In genomic region chr2:219274392-219274921, GRCh38 we compare ENCODE assay signal across 10 cellular contexts. TPM values are rescaled to one million over a fixed set of nuclear protein-coding genes. Genes with fewer than 3 reads are reported as not detected.
DNase-seq lines count a peak whose midpoint lies in the region; ATAC-seq and TF ChIP-seq lines count a peak whose summit lies in the region.
"Had no signal": no experiment of that assay in that cellular context is flagged by ENCODE, and none has a peak within 500 bp of the region (broad histone marks: within the 10 kb centered on the region; RNA-seq: fewer than 3 reads in every experiment).

No MANE protein-coding gene starts in this region.

- H3K36me3 Mint-ChIP-seq in HFFc6 (ENCODE audit: low read depth): no peaks in the 10 kb centered on the region

- peaks cover 51% of the 10 kb centered on the region for H3K4me1 Mint-ChIP-seq in HFFc6 (ENCODE audit: low read depth)

- no peak for TF ChIP-seq CTCF in HFFc6 (IDR thresholded peaks at IDR 0.05)
- TF ChIP-seq CTCF in adrenal gland (IDR thresholded peaks at IDR 0.05): no peak
- TF ChIP-seq CTCF in suprapubic skin (IDR thresholded peaks at IDR 0.05): no peak

- peak overlapping the region in 4 of 5 donors; percentile 41 to 90 (median 80) for H3K27ac ChIP-seq in adrenal gland
- H3K27ac ChIP-seq in right cardiac atrium (ENCODE audit: low read length): peak overlapping the region; percentile 89
- H3K27ac ChIP-seq in suprapubic skin: peak overlapping the region; percentile 90

- H3K27me3 ChIP-seq in adrenal gland (no peaks in the 10 kb centered on the region), right cardiac atrium (ENCODE audit: control insufficient read depth, insufficient read depth) (no peaks in the 10 kb centered on the region), suprapubic skin (no peaks in the 10 kb centered on the region)
- H3K27me3 ChIP-seq: dorsolateral prefrontal cortex had no signal

- H3K4me1 ChIP-seq in adrenal gland (replicated peaks in 1 of 2) (peaks cover 7 to 25% of the 10 kb centered on the region in 2 donors), right cardiac atrium (ENCODE audit: control insufficient read depth, insufficient read depth, low read length) (peaks cover 7% of the 10 kb centered on the region), suprapubic skin (peaks cover 30% of the 10 kb centered on the region)

- ATAC-seq in right cardiac atrium (no peak), HG03280 (IDR thresholded peaks at IDR 0.05; ENCODE audit: unreplicated experiment) (no peak), HG02678 (IDR thresholded peaks at IDR 0.05; ENCODE audit: unreplicated experiment) (no peak)

- H3K4me3 ChIP-seq in adrenal gland (no peak overlapping the region), right cardiac atrium (ENCODE audit: low read length) (no peak overlapping the region), suprapubic skin (no peak overlapping the region)
- H3K4me3 ChIP-seq: dorsolateral prefrontal cortex had no signal

- H3K9me3 ChIP-seq in adrenal gland (replicated peaks in 1 of 3) (no peaks in the 10 kb centered on the region), right cardiac atrium (ENCODE audit: control insufficient read depth, low read length) (no peaks in the 10 kb centered on the region), suprapubic skin (no peaks in the 10 kb centered on the region)

- H3K27me3 Mint-ChIP-seq in HFFc6 (ENCODE audit: insufficient read depth): peaks cover 4% of the 10 kb centered on the region

- TF ChIP-seq EP300 in suprapubic skin (IDR thresholded peaks at IDR 0.05): no peak

- TF ChIP-seq POLR2A in adrenal gland (IDR thresholded peaks at IDR 0.05) (peak in 1 of 2 donors; percentile 47), suprapubic skin (IDR thresholded peaks at IDR 0.05) (no peak)

- intact Hi-C loops in adrenal gland (cut with DNase I) (no loop called here), right cardiac atrium (cut with DNase I) (no loop called here)

- H3K9me3 Mint-ChIP-seq in HFFc6: no peaks in the 10 kb centered on the region

- H3K27ac Mint-ChIP-seq in HFFc6: peak overlapping the region; percentile 92

- peak; percentile 87 for DNase-seq in HFFc6
- peak in 6 of 7 donors; percentile 49 to 80 (median 72) for DNase-seq in adrenal gland
- peak in 1 of 3 donors; percentile 35 for DNase-seq in right cardiac atrium
- DNase-seq in suprapubic skin (ENCODE audit: low spot score in 2 of 2): no peak
- DNase-seq in activated CD8-positive, alpha-beta memory T cell treated with anti-CD3 and anti-CD28 coated beads for 24 hours: no peak
- DNase-seq in SK-N-DZ (ENCODE audit: low spot score): no peak
- DNase-seq: dorsolateral prefrontal cortex had no signal

- H3K4me3 Mint-ChIP-seq in HFFc6: peak overlapping the region; percentile 77

- 26 to 41% (median 30%) methylated on average over 3 of the region's 3 CpGs for WGBS in adrenal gland, 4 donors
- 16% methylated on average over 3 of the region's 3 CpGs for WGBS in right cardiac atrium
- 25% methylated on average over 3 of the region's 3 CpGs for WGBS in suprapubic skin

- H3K36me3 ChIP-seq in adrenal gland (replicated peaks in 1 of 2): no peaks in the 10 kb centered on the region
- no peaks in the 10 kb centered on the region for H3K36me3 ChIP-seq in suprapubic skin

RNA-seq across cellular contexts. Expression of gene DNAJB2, which starts 4.7 kb away (rescaled TPM):
- 10 to 100 TPM; 39.7 to 45.4 (median 41.5) TPM for total RNA-seq in HFFc6 (2021; fragmentation: NEBNext Ultra II Directional; extraction: Animal tissue kit (Norgen Biotek cat#: 25700))
- total RNA-seq in adrenal gland: 100 to 1,000 TPM in 7 of 8 donors, 10 to 100 TPM in 1; 80.6 to 180 (median 137) TPM
- polyA plus RNA-seq in adrenal gland: 100 to 1,000 TPM; 126 to 201 (median 145) TPM
- total RNA-seq in right cardiac atrium: 10 to 100 TPM; 43.9 to 78.7 (median 65.8) TPM
- polyA plus RNA-seq in right cardiac atrium: 57.5 TPM
- total RNA-seq in suprapubic skin: 100 to 1,000 TPM in 2 of 4 donors, 10 to 100 TPM in 2; 91.2 to 138 (median 107) TPM
- polyA plus RNA-seq in SK-N-DZ (2014; cell fraction: cytosol; rRNA removed): 30.2 and 51.8 TPM in 2 replicates
- polyA plus RNA-seq in SK-N-DZ (2014; cell fraction: nucleus; rRNA removed): 68.1 and 77.5 TPM in 2 replicates

RNA-seq across cellular contexts. Expression of gene TUBA4A, which starts 20.7 kb away (rescaled TPM):
- total RNA-seq in HFFc6 (2021; fragmentation: NEBNext Ultra II Directional; extraction: Animal tissue kit (Norgen Biotek cat#: 25700)): 10 to 100 TPM; 40.4 to 66.3 (median 48.2) TPM
- total RNA-seq in adrenal gland (100 to 1,000 TPM in 1 of 8 donors, 10 to 100 TPM in 7; 16.6 to 207 (median 25.9) TPM), right cardiac atrium (10 to 100 TPM; 27.6 to 88.6 (median 64.3) TPM), suprapubic skin (100 to 1,000 TPM; 194 to 530 (median 394) TPM)
- polyA plus RNA-seq in adrenal gland (100 to 1,000 TPM in 1 of 3 donors, 10 to 100 TPM in 2; 13.4 to 741 (median 39.6) TPM), right cardiac atrium (131 TPM)
- 13.1 and 17.9 TPM in 2 replicates for polyA plus RNA-seq in SK-N-DZ (2014; cell fraction: cytosol; rRNA removed)
- polyA plus RNA-seq in SK-N-DZ (2014; cell fraction: nucleus; rRNA removed): 9.7 and 19.0 TPM in 2 replicates

RNA-seq across cellular contexts. Expression of gene TUBA4B, which starts 21.4 kb away (rescaled TPM):
- total RNA-seq in HFFc6 (2021; fragmentation: NEBNext Ultra II Directional; extraction: Animal tissue kit (Norgen Biotek cat#: 25700)): not detected
- total RNA-seq in adrenal gland (under 1 TPM in 1 of 8 donors, not detected in 7; 0.14 TPM), right cardiac atrium (not detected), suprapubic skin (not detected)
- polyA plus RNA-seq in adrenal gland (under 1 TPM in 1 of 3 donors, not detected in 2; 0.07 TPM), right cardiac atrium (not detected)
- polyA plus RNA-seq in SK-N-DZ (2014; cell fraction: cytosol; rRNA removed): not detected in 2 replicates
- not detected in 2 replicates for polyA plus RNA-seq in SK-N-DZ (2014; cell fraction: nucleus; rRNA removed)
- total RNA-seq: pulmonary artery endothelial cell had no signal

RNA-seq across cellular contexts. Expression of gene STK16, which starts 29.2 kb away (rescaled TPM):
- 10 to 100 TPM; 25.1 to 30.7 (median 28.2) TPM for total RNA-seq in HFFc6 (2021; fragmentation: NEBNext Ultra II Directional; extraction: Animal tissue kit (Norgen Biotek cat#: 25700))
- total RNA-seq in adrenal gland (10 to 100 TPM; 19.2 to 55.8 (median 30.1) TPM), right cardiac atrium (10 to 100 TPM; 17.5 to 19.7 (median 19.3) TPM), suprapubic skin (10 to 100 TPM; 10.9 to 22.9 (median 16.1) TPM)
- polyA plus RNA-seq in adrenal gland (10 to 100 TPM; 24.7 to 27.1 (median 26.8) TPM), right cardiac atrium (22.2 TPM)
- 33.9 and 39.8 TPM in 2 replicates for polyA plus RNA-seq in SK-N-DZ (2014; cell fraction: cytosol; rRNA removed)
- 29.1 and 45.2 TPM in 2 replicates for polyA plus RNA-seq in SK-N-DZ (2014; cell fraction: nucleus; rRNA removed)

RNA-seq across cellular contexts. Expression of gene GLB1L, which starts 29.2 kb away (rescaled TPM):
- total RNA-seq in HFFc6 (2021; fragmentation: NEBNext Ultra II Directional; extraction: Animal tissue kit (Norgen Biotek cat#: 25700)): 1 to 10 TPM; 4.4 to 7.6 (median 5.5) TPM
- total RNA-seq in adrenal gland (10 to 100 TPM in 6 of 8 donors, 1 to 10 TPM in 2; 6.3 to 25.0 (median 14.5) TPM), right cardiac atrium (1 to 10 TPM; 2.7 to 3.8 (median 3.3) TPM), suprapubic skin (1 to 10 TPM; 2.5 to 9.8 (median 5.4) TPM)
- polyA plus RNA-seq in adrenal gland (10 to 100 TPM; 12.6 to 18.1 (median 14.9) TPM), right cardiac atrium (3.1 TPM)
- 6.8 and 7.5 TPM in 2 replicates for polyA plus RNA-seq in SK-N-DZ (2014; cell fraction: cytosol; rRNA removed)
- 13.0 and 15.1 TPM in 2 replicates for polyA plus RNA-seq in SK-N-DZ (2014; cell fraction: nucleus; rRNA removed)

Comparison
In these comparisons a context has a peak if more than half of its experiments do, and no peak if none do; other contexts are left out.
1. DNase-seq: peak in HFFc6 (single experiment) and adrenal gland (6 of 7); none in suprapubic skin (0 of 2), activated CD8-positive, alpha-beta memory T cell treated with anti-CD3 and anti-CD28 coated beads for 24 hours (single experiment) and SK-N-DZ (single experiment).
2. Peak in every context shown above with its lines, with median percentiles within 50 percentile points of each other: H3K27ac ChIP-seq.